17 cellular contexts compared by ENCODE assay signal in the genomic region with DNA sequence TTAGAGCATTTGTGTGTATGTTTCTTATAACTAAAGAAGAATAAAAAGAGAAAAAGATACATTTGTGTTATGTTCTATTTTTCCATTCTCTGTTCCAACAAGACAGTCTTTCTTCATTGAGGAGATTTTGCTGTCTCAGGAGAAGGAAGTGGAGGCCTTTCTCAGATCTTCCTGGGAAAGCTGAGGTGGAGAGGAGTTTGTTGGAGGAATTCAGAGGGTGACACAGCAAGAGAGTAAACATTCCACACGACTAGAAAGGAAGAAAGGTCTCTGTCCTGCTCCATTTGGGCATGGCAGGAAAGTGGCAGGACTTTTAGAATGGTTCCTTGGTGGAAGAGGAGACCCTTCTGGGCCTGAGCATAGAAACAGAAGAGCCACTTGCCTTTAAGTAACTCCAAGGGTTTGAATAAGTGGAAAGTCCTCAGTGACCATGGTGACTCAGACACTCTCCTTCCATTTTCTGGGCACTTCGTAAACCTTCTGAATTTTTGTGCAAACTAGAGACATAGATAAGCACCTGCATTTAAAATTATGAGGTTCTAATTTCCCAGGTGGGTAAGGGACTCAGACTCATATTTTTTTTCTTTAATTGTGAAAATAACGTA. TPM values are rescaled to one million over a fixed set of nuclear protein-coding genes. Genes with fewer than 3 reads are reported as not detected.
DNase-seq lines count a peak whose midpoint lies in the region; ATAC-seq, FAIRE-seq and TF ChIP-seq lines count a peak whose summit lies in the region.
"Had no signal": no experiment of that assay in that cellular context is flagged by ENCODE, and none has a peak within 500 bp of the region (broad histone marks: within the 10 kb centered on the region; RNA-seq: fewer than 3 reads in every experiment).

No MANE protein-coding gene starts in this region.

- no peak for TF ChIP-seq POLR2A in breast epithelium (IDR thresholded peaks at IDR 0.05)

- H3K27me3 Mint-ChIP-seq in MCF 10A (ENCODE audit: insufficient read depth, unreplicated experiment) (no peaks in the 10 kb centered on the region), astrocyte (ENCODE audit: low read depth, unreplicated experiment) (no peaks in the 10 kb centered on the region)
- H3K27me3 Mint-ChIP-seq: CD4-positive, alpha-beta memory T cell; IgD-negative memory B cell had no signal

- H3K36me3 Mint-ChIP-seq in MCF 10A (ENCODE audit: insufficient read depth, unreplicated experiment) (no peaks in the 10 kb centered on the region), astrocyte (ENCODE audit: low read depth, unreplicated experiment) (peaks cover 2% of the 10 kb centered on the region)
- H3K36me3 Mint-ChIP-seq: CD4-positive, alpha-beta memory T cell; IgD-negative memory B cell had no signal

- no peaks in the 10 kb centered on the region for H4K20me1 ChIP-seq in astrocyte (ENCODE audit: insufficient read depth, low read length)

- H3K27ac Mint-ChIP-seq in MCF 10A (ENCODE audit: low read depth, unreplicated experiment) = peak overlapping the region; percentile 80
- peak overlapping the region; percentile 3 for H3K27ac Mint-ChIP-seq in astrocyte (ENCODE audit: unreplicated experiment)
- H3K27ac Mint-ChIP-seq: B cell, IgD-negative memory B cell had no signal

- intact Hi-C loops in MCF 10A (cut with micrococcal nuclease) = no loop called here
- intact Hi-C loops in breast epithelium (cut with DNase I; ENCODE audit: low total_unique reads) = no loop called here
- intact Hi-C loops in left lung (cut with DNase I) = no loop called here

- H3K4me3 ChIP-seq in breast epithelium (no peak overlapping the region), astrocyte (ENCODE audit: insufficient read depth, low read depth, low read length) (no peak overlapping the region), left lung (no peak overlapping the region), BE2C (ENCODE audit: low read depth, low read length) (no peak overlapping the region)
- H3K4me3 ChIP-seq: HAP-1 had no signal

- no peak overlapping the region for H3K9ac ChIP-seq in astrocyte (ENCODE audit: low read length)

- no TSS peak for BruUV-seq in MCF 10A (replicated peaks; lab: Mats Ljungman, UMichigan)

- FAIRE-seq in astrocyte (lab: Jason Lieb, UNC) = no peak

- H3K4me1 Mint-ChIP-seq in MCF 10A (ENCODE audit: insufficient read depth, unreplicated experiment) (peaks cover 18% of the 10 kb centered on the region), astrocyte (ENCODE audit: low read depth, unreplicated experiment) (peaks cover 13% of the 10 kb centered on the region)
- H3K4me1 Mint-ChIP-seq: B cell had no signal

- H3K9me3 ChIP-seq in breast epithelium (no peaks in the 10 kb centered on the region), astrocyte (ENCODE audit: insufficient read depth, low read depth, low read length) (no peaks in the 10 kb centered on the region), left lung (no peaks in the 10 kb centered on the region), BE2C (no peaks in the 10 kb centered on the region)
- H3K9me3 ChIP-seq: HAP-1 had no signal

- no peaks in the 10 kb centered on the region for H3K79me2 ChIP-seq in astrocyte (ENCODE audit: insufficient read depth, low read length)

- peak overlapping the region; percentile 21 for H2AFZ ChIP-seq in astrocyte (ENCODE audit: low read depth, low read length)

- CTCF ChIA-PET in MCF 10A (lab: Yijun Ruan, JAX) = interaction anchor here (0.7 to 1.3 kb wide), 3 partner anchors 10 to 89 kb away, joined by 3 to 8 read pairs (median 4); no protein-coding TSS in a partner anchor

- H3K4me3 Mint-ChIP-seq in MCF 10A (ENCODE audit: unreplicated experiment) (no peak overlapping the region), astrocyte (ENCODE audit: unreplicated experiment) (no peak overlapping the region)
- H3K4me3 Mint-ChIP-seq: B cell; CD4-positive, alpha-beta memory T cell; IgD-negative memory B cell had no signal

- no peak for TF ChIP-seq CTCF in MCF 10A (IDR thresholded peaks at IDR 0.05; ENCODE audit: unreplicated experiment)
- TF ChIP-seq CTCF in breast epithelium (IDR thresholded peaks at IDR 0.05) = no peak
- no peak for TF ChIP-seq CTCF in astrocyte (IDR thresholded peaks at IDR 0.05; ENCODE audit: insufficient read depth, low read depth, low read length)
- TF ChIP-seq CTCF in left lung (IDR thresholded peaks at IDR 0.05) = no peak
- TF ChIP-seq CTCF in BE2C (IDR thresholded peaks at IDR 0.05; ENCODE audit: low read depth, low read length) = no peak

- DNase-seq in MCF 10A (ENCODE audit: unreplicated experiment) (no peak), breast epithelium (ENCODE audit: low spot score in 2 of 2) (no peak), astrocyte (ENCODE audit: low read depth) (no peak), left lung (no peak), BE2C (no peak), A172 (ENCODE audit: low spot score) (no peak), left lobe of liver (ENCODE audit: low spot score) (no peak), NCI-H345 (lab: John Stamatoyannopoulos, UW) (no peak)
- DNase-seq: CD4-positive, alpha-beta memory T cell; MV-4-11; NCI-H1436 treated with DMSO at 0.1 percent for 48 hours; NCI-H2081 treated with DMSO at 0.1 percent for 48 hours; NCI-H69; NK-92 treated with Interleukin-12 subunit alpha and Interleukin-12 subunit beta, amount 100 ng/mL, for 24 hours had no signal

- ATAC-seq in left lung = peak; percentile 95
- ATAC-seq in left lobe of liver = no peak

- H3K9me3 Mint-ChIP-seq in MCF 10A (ENCODE audit: unreplicated experiment) (peaks cover 8% of the 10 kb centered on the region), astrocyte (ENCODE audit: unreplicated experiment) (no peaks in the 10 kb centered on the region)
- H3K9me3 Mint-ChIP-seq: CD4-positive, alpha-beta memory T cell; IgD-negative memory B cell had no signal

- H3K4me1 ChIP-seq in breast epithelium = no peaks in the 10 kb centered on the region
- no peaks in the 10 kb centered on the region for H3K4me1 ChIP-seq in astrocyte (ENCODE audit: insufficient read depth, low read length)
- no peaks in the 10 kb centered on the region for H3K4me1 ChIP-seq in left lung
- H3K4me1 ChIP-seq in BE2C = no peaks in the 10 kb centered on the region
- H3K4me1 ChIP-seq: HAP-1 had no signal

- POLR2A ChIA-PET in MCF 10A (lab: Yijun Ruan, JAX) = interaction anchor here (0.8 to 2.4 kb wide), 7 partner anchors 8 to 84 kb away, joined by 3 to 16 read pairs (median 4); no protein-coding TSS in a partner anchor

- H3K4me2 ChIP-seq in astrocyte (ENCODE audit: low read length) = no peak overlapping the region

- H3K27me3 ChIP-seq in breast epithelium = no peaks in the 10 kb centered on the region
- H3K27me3 ChIP-seq in astrocyte (ENCODE audit: insufficient read depth, low read length) = no peaks in the 10 kb centered on the region
- H3K27me3 ChIP-seq in left lung = no peaks in the 10 kb centered on the region
- H3K27me3 ChIP-seq in BE2C = no peaks in the 10 kb centered on the region

- H3K36me3 ChIP-seq in breast epithelium = no peaks in the 10 kb centered on the region
- no peaks in the 10 kb centered on the region for H3K36me3 ChIP-seq in astrocyte (ENCODE audit: insufficient read depth, low read length)
- no peaks in the 10 kb centered on the region for H3K36me3 ChIP-seq in left lung
- no peaks in the 10 kb centered on the region; the same call in 1 of the 2 replicates for H3K36me3 ChIP-seq in BE2C
- H3K36me3 ChIP-seq: HAP-1 had no signal

- H3K27ac ChIP-seq in breast epithelium = no peak overlapping the region
- H3K27ac ChIP-seq in astrocyte (ENCODE audit: low read depth, low read length) = no peak overlapping the region
- H3K27ac ChIP-seq in left lung = no peak overlapping the region

RNA-seq across cellular contexts. Expression of a gene that starts 52.3 kb away (rescaled TPM):
- total RNA-seq in MCF 10A (2022) (7.4 and 9.3 TPM in 2 replicates), breast epithelium (100 to 1,000 TPM in 1 of 3 donors, 10 to 100 TPM in 2; 22.7 to 111 (median 30.8) TPM), astrocyte (429 and 580 TPM in 2 replicates), left lung (100 to 1,000 TPM; 122 to 324 TPM), left lobe of liver (6.1 TPM)
- 2.8 TPM for polyA plus RNA-seq in BE2C (2012; ENCODE audit: insufficient read depth, insufficient read length, low read depth)
- total RNA-seq in A172 (2014; rRNA removed; shearing (Covaris generic)) = 955 and 1,017 TPM in 2 replicates
- polyA plus RNA-seq: IgD-negative memory B cell had no signal
